In genomic region chr2:111659361-111660281, GRCh38 we compare ENCODE assay signal across 8 cellular contexts.
DNase-seq lines count a peak whose midpoint lies in the region; ATAC-seq and TF ChIP-seq lines count a peak whose summit lies in the region.

No MANE protein-coding gene starts in this region.

- H3K27ac Mint-ChIP-seq in chondrocyte (ENCODE audit: unreplicated experiment) (peak overlapping the region; percentile 97), memory B cell (no peak overlapping the region)
- H3K27ac Mint-ChIP-seq in activated naive CD4-positive, alpha-beta T cell treated with anti-CD3 and anti-CD28 coated beads, Interleukin-2, amount 10 ng/mL, durations not matched to agents 7 days and 5 days: no peak overlapping the region

- H3K27me3 Mint-ChIP-seq in chondrocyte (ENCODE audit: low read depth): no peaks in the 10 kb centered on the region
- peaks cover 3% of the 10 kb centered on the region for H3K27me3 Mint-ChIP-seq in memory B cell
- H3K27me3 Mint-ChIP-seq in activated naive CD4-positive, alpha-beta T cell treated with anti-CD3 and anti-CD28 coated beads, Interleukin-2, amount 10 ng/mL, durations not matched to agents 7 days and 5 days: peaks cover 35% of the 10 kb centered on the region

- DNase-seq in AML-193 (lab: John Stamatoyannopoulos, UW): peak; percentile 81 to 83
- peak; percentile 46 for DNase-seq in NAMALWA (ENCODE audit: low spot score)
- DNase-seq in chondrocyte (ENCODE audit: low spot score): no peak
- DNase-seq in memory B cell (ENCODE audit: low spot score in 2 of 2): no peak
- no peak for DNase-seq in NCI-H2081 treated with DMSO at 0.1 percent for 48 hours (lab: John Stamatoyannopoulos, UW)
- DNase-seq in NCI-H1930 (lab: John Stamatoyannopoulos, UW): no peak
- no peak for DNase-seq in activated naive CD4-positive, alpha-beta T cell treated with anti-CD3 and anti-CD28 coated beads, Interleukin-2, amount 10 ng/mL, durations not matched to agents 7 days and 5 days

- CTCF ChIA-PET in activated naive CD4-positive, alpha-beta T cell treated with anti-CD3 and anti-CD28 coated beads, Interleukin-2, amount 10 ng/mL, durations not matched to agents 7 days and 5 days (lab: Charles Lee): no interaction called here

- H3K36me3 Mint-ChIP-seq in chondrocyte (ENCODE audit: low read depth): peaks cover 2% of the 10 kb centered on the region
- H3K36me3 Mint-ChIP-seq in memory B cell: no peaks in the 10 kb centered on the region
- H3K36me3 Mint-ChIP-seq in activated naive CD4-positive, alpha-beta T cell treated with anti-CD3 and anti-CD28 coated beads, Interleukin-2, amount 10 ng/mL, durations not matched to agents 7 days and 5 days: no peaks in the 10 kb centered on the region

- no peak for TF ChIP-seq CTCF in chondrocyte (IDR thresholded peaks at IDR 0.05)

- ATAC-seq in memory B cell (ENCODE audit: low read depth) (peak; percentile 27), HG03457 (IDR thresholded peaks at IDR 0.05; ENCODE audit: unreplicated experiment) (no peak)

- no peak overlapping the region for H3K4me3 Mint-ChIP-seq in chondrocyte (ENCODE audit: unreplicated experiment)
- H3K4me3 Mint-ChIP-seq in memory B cell: no peak overlapping the region
- no peak overlapping the region for H3K4me3 Mint-ChIP-seq in activated naive CD4-positive, alpha-beta T cell treated with anti-CD3 and anti-CD28 coated beads, Interleukin-2, amount 10 ng/mL, durations not matched to agents 7 days and 5 days

- H3K9me3 Mint-ChIP-seq in chondrocyte (ENCODE audit: low read depth) (no peaks in the 10 kb centered on the region), memory B cell (no peaks in the 10 kb centered on the region)
- no peaks in the 10 kb centered on the region for H3K9me3 Mint-ChIP-seq in activated naive CD4-positive, alpha-beta T cell treated with anti-CD3 and anti-CD28 coated beads, Interleukin-2, amount 10 ng/mL, durations not matched to agents 7 days and 5 days

- H3K4me1 Mint-ChIP-seq in chondrocyte (ENCODE audit: low read depth) (peaks cover 49% of the 10 kb centered on the region), memory B cell (peaks cover 2% of the 10 kb centered on the region)
- H3K4me1 Mint-ChIP-seq in activated naive CD4-positive, alpha-beta T cell treated with anti-CD3 and anti-CD28 coated beads, Interleukin-2, amount 10 ng/mL, durations not matched to agents 7 days and 5 days: peaks cover 22% of the 10 kb centered on the region

Comparison
In these comparisons a context has a peak if more than half of its experiments do, and no peak if none do; other contexts are left out.
1. DNase-seq: peak in AML-193 (2 of 2) and NAMALWA (single experiment); none in chondrocyte (single experiment), memory B cell (0 of 2), NCI-H2081 treated with DMSO at 0.1 percent for 48 hours (single experiment), NCI-H1930 (0 of 2) and activated naive CD4-positive, alpha-beta T cell treated with anti-CD3 and anti-CD28 coated beads, Interleukin-2, amount 10 ng/mL, durations not matched to agents 7 days and 5 days (single experiment).